Comparison of ENCODE assay signal across 8 cellular contexts in genomic region chr18:3593904-3594759, GRCh38.
A peak's percentile ranks its signal among the peaks of the same experiment; 100 is the strongest.
DNase-seq lines count a peak whose midpoint lies in the region; ATAC-seq and TF ChIP-seq lines count a peak whose summit lies in the region.

No MANE protein-coding gene starts in this region.

- ATAC-seq in GM18873 (IDR thresholded peaks at IDR 0.05; ENCODE audit: low FRiP score, unreplicated experiment) (peak; percentile 63), HG03139 (IDR thresholded peaks at IDR 0.05; ENCODE audit: unreplicated experiment) (peak; percentile 50)

- TF ChIP-seq CTCF in AG09309 (IDR thresholded peaks at IDR 0.05; ENCODE audit: control insufficient read depth, insufficient read depth, low read depth, low read length, missing control alignments) (peak; percentile 90), WI38 (IDR thresholded peaks at IDR 0.05; ENCODE audit: low read depth, low read length) (peak; percentile 87), cardiac fibroblast (IDR thresholded peaks at IDR 0.05; ENCODE audit: low read depth, low read length) (peak; percentile 85)

- DNase-seq in AG09309 (ENCODE audit: low read depth) (peak; percentile 94), NCI-H2196 (lab: John Stamatoyannopoulos, UW; ENCODE audit: unreplicated experiment) (peak; percentile 98), cardiac fibroblast (ENCODE audit: low read depth in 2 of 2) (peak; percentile 99), inferior parietal cortex (ENCODE audit: extremely low spot score) (peak; percentile 96)
- DNase-seq in stimulated activated CD4-positive, alpha-beta T cell treated with anti-CD3 and anti-CD28 coated beads, Interleukin-12 subunit alpha, Interleukin-12 subunit beta, amount 100 ng/mL, for 24 hours (ENCODE audit: low read depth in 2 of 2), result peak; percentile 67 to 82

- H3K4me3 ChIP-seq in AG09309 (ENCODE audit: control insufficient read depth, low read depth, low read length) (peak overlapping the region; percentile 56), WI38 (ENCODE audit: low read depth, low read length) (peak overlapping the region; percentile 65), cardiac fibroblast (replicated peaks in 1 of 2; ENCODE audit: low read depth in 2 of 2, low read length in 2 of 2) (peak overlapping the region; percentile 45 to 71)

Comparison
In these comparisons a context has a peak if more than half of its experiments do, and no peak if none do; other contexts are left out.
1. Peak in every context shown above with its lines: DNase-seq, ATAC-seq and H3K4me3 ChIP-seq.